1 cellular context compared by ENCODE assay signal in the genomic region with DNA sequence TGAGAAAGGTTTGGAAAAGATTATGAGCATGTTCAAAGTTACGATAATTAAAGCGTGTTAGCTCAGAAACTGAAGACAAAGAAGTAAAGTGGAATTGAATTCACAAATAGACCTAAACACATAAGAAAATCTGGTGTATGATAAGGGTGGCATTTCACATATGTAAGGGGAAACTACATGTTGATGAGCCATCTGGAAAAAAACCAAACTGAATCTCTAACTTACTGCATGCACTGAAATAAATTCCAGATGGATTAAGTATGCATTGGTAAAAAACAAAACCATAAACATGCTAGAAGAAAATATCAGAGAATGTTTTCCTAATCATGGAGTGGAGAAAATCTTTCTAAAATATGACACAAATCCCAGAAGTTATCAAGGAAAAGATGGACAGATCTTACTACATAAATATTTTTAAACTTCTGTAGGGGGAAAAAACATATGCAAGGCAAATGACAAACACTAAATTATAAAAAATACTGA.
TF ChIP-seq lines count a peak whose summit lies in the region.

No MANE protein-coding gene starts in this region.

TF ChIP-seq in endothelial cell of umbilical vein, 7 proteins besides CTCF, POLR2A, EP300 and RAD21:
- TF ChIP-seq FOS (IDR thresholded peaks at IDR 0.05; ENCODE audit: borderline replicate concordance, insufficient read depth, low read length): no peak
- no peak for TF ChIP-seq MYC (IDR thresholded peaks at IDR 0.05; ENCODE audit: low read depth, low read length)
- no peak for TF ChIP-seq JUN (IDR thresholded peaks at IDR 0.05; ENCODE audit: borderline replicate concordance, insufficient read depth, insufficient read length, low read depth)
- no peak for TF ChIP-seq GATA2 (IDR thresholded peaks at IDR 0.05; ENCODE audit: insufficient read depth, insufficient read length, low read depth, low read length)
- TF ChIP-seq, protein P1, sequence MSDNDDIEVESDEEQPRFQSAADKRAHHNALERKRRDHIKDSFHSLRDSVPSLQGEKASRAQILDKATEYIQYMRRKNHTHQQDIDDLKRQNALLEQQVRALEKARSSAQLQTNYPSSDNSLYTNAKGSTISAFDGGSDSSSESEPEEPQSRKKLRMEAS (IDR thresholded peaks at IDR 0.05; ENCODE audit: insufficient read depth, insufficient read length): no peak
- no peak for TF ChIP-seq POLR2AphosphoS5 (IDR thresholded peaks at IDR 0.05; ENCODE audit: insufficient read depth, low read depth, low read length)
- TF ChIP-seq EZH2 (IDR thresholded peaks at IDR 0.05; ENCODE audit: borderline replicate concordance, low read depth, low read length, severe bottlenecking): no peak
TF ChIP-seq in endothelial cell of umbilical vein: peak in this region for 0.
